22 cellular contexts compared by ENCODE assay signal in genomic region chr1:227910506-227910905, GRCh38. TPM values are rescaled to one million over a fixed set of nuclear protein-coding genes. Genes with fewer than 3 reads are reported as not detected.
A peak's percentile ranks its signal among the peaks of the same experiment; 100 is the strongest.
DNase-seq lines count a peak whose midpoint lies in the region; ATAC-seq and TF ChIP-seq lines count a peak whose summit lies in the region.
"Had no signal": no experiment of that assay in that cellular context is flagged by ENCODE, and none has a peak within 500 bp of the region (broad histone marks: within the 10 kb centered on the region; RNA-seq: fewer than 3 reads in every experiment).

No MANE protein-coding gene starts in this region.

- no peak overlapping the region for H4K8ac ChIP-seq in IMR-90 (ENCODE audit: low read depth in 2 of 2, low read length in 2 of 2)

- H3K27ac Mint-ChIP-seq in mesothelial cell of epicardium: peak overlapping the region; percentile 97
- no peak overlapping the region for H3K27ac Mint-ChIP-seq in T-cell
- H3K27ac Mint-ChIP-seq: activated CD8-positive, alpha-beta T cell treated with anti-CD3 and anti-CD28 coated beads for 36 hours; CD4-positive, alpha-beta memory T cell; dendritic cell treated with granulocyte-macrophage colony-stimulating factor and Interleukin-4, amounts not matched to agents 40 ng/mL and 50 ng/mL, for 4 days; WTC11 had no signal

- no peak overlapping the region for H2BK120ac ChIP-seq in IMR-90 (ENCODE audit: low read depth, low read length)

- H3K9me3 Mint-ChIP-seq in mesothelial cell of epicardium (no peaks in the 10 kb centered on the region), T-cell (no peaks in the 10 kb centered on the region)
- H3K9me3 Mint-ChIP-seq: activated CD8-positive, alpha-beta T cell treated with anti-CD3 and anti-CD28 coated beads for 36 hours; CD4-positive, alpha-beta memory T cell; dendritic cell treated with granulocyte-macrophage colony-stimulating factor and Interleukin-4, amounts not matched to agents 40 ng/mL and 50 ng/mL, for 4 days; WTC11 had no signal

- H2AFZ ChIP-seq in IMR-90 (replicated peaks; ENCODE audit: low read length, poor library complexity): peak overlapping the region; percentile 41
- H2AFZ ChIP-seq: PC-9 had no signal

- H3K27ac ChIP-seq in IMR-90 (ENCODE audit: insufficient read depth, low read length): no peak overlapping the region
- H3K27ac ChIP-seq in esophagus (ENCODE audit: low read depth in 2 of 2, low read length in 1 of 2): peak overlapping the region; percentile 56 to 78
- peak overlapping the region; percentile 37 for H3K27ac ChIP-seq in stomach smooth muscle (ENCODE audit: low read length)
- H3K27ac ChIP-seq: PC-9, SJSA1, thoracic aorta had no signal

- no peak overlapping the region for H3K18ac ChIP-seq in IMR-90 (ENCODE audit: low read depth, low read length)

- ATAC-seq in IMR-90 (ENCODE audit: low read depth) (0 out of 2 replicates have a peak, but pooled peaks have one; percentile 42), T-cell (replicated peaks in 1 of 4) (no peak)
- ATAC-seq: activated CD8-positive, alpha-beta T cell treated with anti-CD3 and anti-CD28 coated beads for 36 hours; WTC11 had no signal

- no TSS peak for BruUV-seq in IMR-90 (replicated peaks; lab: Mats Ljungman, UMichigan)

- H3K4me1 Mint-ChIP-seq in mesothelial cell of epicardium (peaks cover 65% of the 10 kb centered on the region), T-cell (peaks cover 2 to 7% (median 2%) of the 10 kb centered on the region in 3 donors)

- intact Hi-C loops in IMR-90 (cut with micrococcal nuclease): no loop called here

- H3K4me2 ChIP-seq in IMR-90 (ENCODE audit: low read depth, low read length): no peak overlapping the region
- H3K4me2 ChIP-seq: PC-9 had no signal

- H3K36me3 ChIP-seq in IMR-90 (ENCODE audit: control insufficient read depth, insufficient read depth, low read length) (no peaks in the 10 kb centered on the region), esophagus (ENCODE audit: control insufficient read depth in 2 of 2, insufficient read depth in 2 of 2, low read length in 1 of 2) (no peaks in the 10 kb centered on the region), stomach smooth muscle (ENCODE audit: control insufficient read depth in 2 of 2, insufficient read depth in 2 of 2, low read length in 2 of 2) (no peaks in the 10 kb centered on the region)
- H3K36me3 ChIP-seq: SJSA1, thoracic aorta had no signal

- CTCF ChIA-PET in IMR-90 (lab: Yijun Ruan, JAX): no interaction called here
- CTCF ChIA-PET in T-cell (lab: Charles Lee): no interaction called here

- no peak for DNase-seq in IMR-90
- DNase-seq in mesothelial cell of epicardium (ENCODE audit: low spot score in 2 of 2, unreplicated experiment in 2 of 2): no peak
- DNase-seq in kidney tubule cell (ENCODE audit: low spot score): no peak
- DNase-seq in T-cell: no peak
- DNase-seq in DMS53 treated with DMSO at 0.1 percent for 48 hours (lab: John Stamatoyannopoulos, UW; ENCODE audit: unreplicated experiment): no peak
- DNase-seq in NCI-H446 treated with DMSO at 0.1 percent for 48 hours (lab: John Stamatoyannopoulos, UW): no peak
- DNase-seq: activated CD8-positive, alpha-beta T cell treated with anti-CD3 and anti-CD28 coated beads for 36 hours; activated naive CD4-positive, alpha-beta T cell treated with Interleukin-2 at 50 U/mL for 16 hours; activated T-cell treated with anti-CD3 and anti-CD28 coated beads, Interleukin-2, amount 50 U/mL, for 1 hour; midbrain; MM.1S; NCI-H2171 treated with DMSO at 0.1 percent for 48 hours; NCI-H748 treated with DMSO at 0.1 percent for 48 hours; PC-9; retina had no signal

- H2AK9ac ChIP-seq in IMR-90 (replicated peaks; ENCODE audit: low read depth, low read length, poor library complexity): no peak overlapping the region

- TF ChIP-seq RAD21 in IMR-90 (IDR thresholded peaks at IDR 0.05; ENCODE audit: low read length): no peak

- H3K27me3 Mint-ChIP-seq in mesothelial cell of epicardium (ENCODE audit: low read depth): no peaks in the 10 kb centered on the region
- peaks cover 0 to 5% of the 10 kb centered on the region in 2 donors for H3K27me3 Mint-ChIP-seq in T-cell
- H3K27me3 Mint-ChIP-seq: activated CD8-positive, alpha-beta T cell treated with anti-CD3 and anti-CD28 coated beads for 36 hours; CD4-positive, alpha-beta memory T cell had no signal

- H3K4me1 ChIP-seq in IMR-90 (ENCODE audit: control insufficient read depth, insufficient read depth, low read length) (no peaks in the 10 kb centered on the region), esophagus (ENCODE audit: control insufficient read depth in 2 of 2, insufficient read depth in 2 of 2, low read length in 1 of 2) (peaks cover 4 to 30% of the 10 kb centered on the region in 2 donors), stomach smooth muscle (ENCODE audit: control insufficient read depth, insufficient read depth, low read length) (peaks cover 27% of the 10 kb centered on the region)

- no peaks in the 10 kb centered on the region for H3K79me1 ChIP-seq in IMR-90 (ENCODE audit: low read depth in 1 of 2, low read length in 2 of 2)

- TF ChIP-seq CTCF in IMR-90 (conservative IDR thresholded peaks at IDR 0.05; ENCODE audit: low read depth, low read length): no peak
- no peak for TF ChIP-seq CTCF in mesothelial cell of epicardium (IDR thresholded peaks at IDR 0.05; ENCODE audit: unreplicated experiment)

- in situ Hi-C loops in IMR-90 (cut with MboI; ENCODE audit: low sequenced_read_pairs): no loop called here

- WGBS in IMR-90 (ENCODE audit: extremely low coverage in 2 of 2, insufficient read length in 1 of 2), 2 experiments: no CpG with 5 or more reads among the region's 5 CpGs
- 33 to 40% methylated on average over 5 of the region's 5 CpGs for WGBS in esophagus, 2 donors

- no peaks in the 10 kb centered on the region for H3K9me3 ChIP-seq in IMR-90 (ENCODE audit: control insufficient read depth, insufficient read depth, low read length)
- H3K9me3 ChIP-seq in esophagus (ENCODE audit: control insufficient read depth in 2 of 2, insufficient read depth in 1 of 2, low read depth in 1 of 2, low read length in 1 of 2): no peaks in the 10 kb centered on the region
- H3K9me3 ChIP-seq in stomach smooth muscle (ENCODE audit: control insufficient read depth in 2 of 2, low read length in 2 of 2): no peaks in the 10 kb centered on the region
- H3K9me3 ChIP-seq: SJSA1, thoracic aorta had no signal

- no peak overlapping the region for H3K4ac ChIP-seq in IMR-90 (ENCODE audit: low read depth, low read length)

- H4K91ac ChIP-seq in IMR-90 (ENCODE audit: insufficient read depth, low read depth, low read length): no peak overlapping the region

- H4K5ac ChIP-seq in IMR-90 (ENCODE audit: low read depth, low read length): no peak overlapping the region

- H4K20me1 ChIP-seq in IMR-90 (ENCODE audit: insufficient read depth, low read length): no peaks in the 10 kb centered on the region

- H3K14ac ChIP-seq in IMR-90 (replicated peaks; ENCODE audit: low read depth, low read length): no peak overlapping the region

- no peak overlapping the region for H3K56ac ChIP-seq in IMR-90 (ENCODE audit: extremely low read depth, insufficient read depth, low read length)

- dilution Hi-C loops in IMR-90 (cut with HindIII; ENCODE audit: low sequenced_read_pairs, unreplicated experiment): no loop called here

- H3K4me3 Mint-ChIP-seq in mesothelial cell of epicardium (peak overlapping the region; percentile 15), T-cell (no peak overlapping the region)
- H3K4me3 Mint-ChIP-seq: activated CD8-positive, alpha-beta T cell treated with anti-CD3 and anti-CD28 coated beads for 36 hours; CD4-positive, alpha-beta memory T cell; dendritic cell treated with granulocyte-macrophage colony-stimulating factor and Interleukin-4, amounts not matched to agents 40 ng/mL and 50 ng/mL, for 4 days; WTC11 had no signal

- no peak overlapping the region for H2AK5ac ChIP-seq in IMR-90 (ENCODE audit: low read depth, low read length)

- POLR2A ChIA-PET in IMR-90 (lab: Charles Lee; ENCODE audit: unreplicated experiment) (no interaction called here), T-cell (lab: Charles Lee) (interaction anchor here in 1 of 2 donors (0.5 kb wide), 1 partner anchor 261 kb away, joined by 5 read pairs; no protein-coding TSS in a partner anchor)

- no peak overlapping the region for H3K23ac ChIP-seq in IMR-90 (ENCODE audit: low read depth, low read length)

- no peak overlapping the region for H2BK20ac ChIP-seq in IMR-90 (ENCODE audit: low read depth, low read length)

- H3K9me1 ChIP-seq in IMR-90 (ENCODE audit: insufficient read depth, low read length): no peaks in the 10 kb centered on the region

- no peak overlapping the region for H2BK15ac ChIP-seq in IMR-90 (ENCODE audit: low read depth, low read length)

- H3K27me3 ChIP-seq in IMR-90 (ENCODE audit: control insufficient read depth, insufficient read depth, low read length) (peaks cover 12% of the 10 kb centered on the region), esophagus (ENCODE audit: control insufficient read depth in 1 of 2, insufficient read depth in 2 of 2, low read length in 2 of 2) (no peaks in the 10 kb centered on the region), stomach smooth muscle (ENCODE audit: control insufficient read depth in 1 of 2, insufficient read depth in 2 of 2, low read length in 2 of 2) (no peaks in the 10 kb centered on the region)
- H3K27me3 ChIP-seq: SJSA1 had no signal

- H3K36me3 Mint-ChIP-seq in mesothelial cell of epicardium (no peaks in the 10 kb centered on the region), T-cell (no peaks in the 10 kb centered on the region)
- H3K36me3 Mint-ChIP-seq: CD4-positive, alpha-beta memory T cell; WTC11 had no signal

- no peak overlapping the region for H3K9ac ChIP-seq in IMR-90 (ENCODE audit: low read depth, low read length)
- H3K9ac ChIP-seq in stomach smooth muscle (ENCODE audit: low read length in 2 of 2): no peak overlapping the region

- no peak overlapping the region for H3K4me3 ChIP-seq in IMR-90 (ENCODE audit: insufficient read depth, low read depth, low read length)
- H3K4me3 ChIP-seq in esophagus (ENCODE audit: low read depth in 1 of 2, low read length in 2 of 2): no peak overlapping the region
- no peak overlapping the region for H3K4me3 ChIP-seq in stomach smooth muscle (ENCODE audit: low read length in 2 of 2)
- H3K4me3 ChIP-seq: PC-9, SJSA1, thoracic aorta had no signal

- TF ChIP-seq POLR2A in IMR-90 (IDR thresholded peaks at IDR 0.05; ENCODE audit: low read depth, low read length): no peak

- H2BK5ac ChIP-seq in IMR-90 (ENCODE audit: low read depth, low read length, poor library complexity, severe bottlenecking): no peak overlapping the region

TF ChIP-seq in IMR-90, 13 proteins besides CTCF, POLR2A, EP300 and RAD21 (continues in another document):
- no peak for TF ChIP-seq FOS (IDR thresholded peaks at IDR 0.05; ENCODE audit: low read depth, low read length)

RNA-seq across cellular contexts. Expression of gene WNT9A, which starts 37.2 kb away (rescaled TPM):
- 0.18 and 0.28 TPM in 2 replicates for total RNA-seq in IMR-90 (2012; rRNA removed)
- polyA plus RNA-seq in IMR-90 (2012; rRNA removed): 0.36 and 0.42 TPM in 2 replicates
- polyA plus RNA-seq in IMR-90 (2012; cell fraction: cytosol; rRNA removed): 0.24 and 0.63 TPM in 2 replicates
- polyA plus RNA-seq in IMR-90 (2012; cell fraction: nucleus; rRNA removed; ENCODE audit: low replicate concordance): 0.81 and 1.1 TPM in 2 replicates
- polyA plus RNA-seq in esophagus: 1 to 10 TPM; 2.3 to 3.6 TPM
- 3.9 to 4.5 TPM (median 4.3 TPM) in 3 replicates for total RNA-seq in mesothelial cell of epicardium
- total RNA-seq in T-cell: under 1 TPM in 4 of 5 donors, not detected in 1; 0.12 to 0.72 (median 0.48) TPM
- total RNA-seq: activated CD8-positive, alpha-beta T cell treated with anti-CD3 and anti-CD28 coated beads for 36 hours had no signal
